In genomic region chr1:71677024-71677423, GRCh38 we compare ENCODE assay signal across 26 cellular contexts.
"Had no signal": no experiment of that assay in that cellular context is flagged by ENCODE, and none has a peak within 500 bp of the region (broad histone marks: within the 10 kb centered on the region; RNA-seq: fewer than 3 reads in every experiment).

No MANE protein-coding gene starts in this region.

- H3K36me3 ChIP-seq: left lung, lower lobe of right lung, pancreas, prostate gland, right atrium auricular region, right lobe of liver, stomach, thyroid gland, transverse colon, upper lobe of left lung, vagina had no signal

- H3K27me3 Mint-ChIP-seq: naive thymus-derived CD8-positive, alpha-beta T cell; stimulated activated naive B cell treated with anti-CD40 and anti-IgM and Interleukin-4, amounts not matched to agents 10 μg/mL and 1 μg/mL and 100 μg/mL, for 72 hours had no signal

- H3K27ac Mint-ChIP-seq: naive thymus-derived CD8-positive, alpha-beta T cell; stimulated activated naive B cell treated with anti-CD40 and anti-IgM and Interleukin-4, amounts not matched to agents 10 μg/mL and 1 μg/mL and 100 μg/mL, for 72 hours had no signal

- DNase-seq: kidney glomerular epithelial cell; left cardiac atrium; left lung; lower lobe of right lung; mammary epithelial cell; mesenchymal stem cell; naive thymus-derived CD8-positive, alpha-beta T cell; nucleus accumbens; pancreas; posterior cingulate gyrus; right lobe of liver; stimulated activated CD4-positive, alpha-beta T cell treated with anti-CD3 and anti-CD28 coated beads, Interleukin-1b, Interleukin-23, amount 100 ng/mL, for 48 hours; stimulated activated CD4-positive, alpha-beta T cell treated with anti-CD3 and anti-CD28 coated beads, Interleukin-2, amount 100 ng/mL, for 48 hours; stimulated activated naive B cell treated with anti-CD40 and anti-IgM and Interleukin-4, amounts not matched to agents 10 μg/mL and 1 μg/mL and 100 μg/mL, for 72 hours; stimulated activated naive CD8-positive, alpha-beta T cell treated with anti-CD3 and anti-CD28 coated beads, Interleukin-15, Interleukin-2, amounts not matched to agents 100 U/mL and 50 U/mL, for 24 hours; stomach; testis; thyroid gland; transverse colon; upper lobe of left lung had no signal

- H3K9me3 Mint-ChIP-seq: neural crest cell; stimulated activated naive B cell treated with anti-CD40 and anti-IgM and Interleukin-4, amounts not matched to agents 10 μg/mL and 1 μg/mL and 100 μg/mL, for 72 hours had no signal

- H3K4me1 ChIP-seq: left lung, lower lobe of right lung, pancreas, prostate gland, right atrium auricular region, right lobe of liver, stomach, testis, thyroid gland, transverse colon, upper lobe of left lung, vagina had no signal

- H3K4me2 ChIP-seq: smooth muscle cell had no signal

- H3K4me3 Mint-ChIP-seq: naive thymus-derived CD8-positive, alpha-beta T cell; nephron; neural crest cell; stimulated activated naive B cell treated with anti-CD40 and anti-IgM and Interleukin-4, amounts not matched to agents 10 μg/mL and 1 μg/mL and 100 μg/mL, for 72 hours had no signal

- H3K27me3 ChIP-seq: left lung, pancreas, right atrium auricular region, right lobe of liver, stomach, testis, thyroid gland, transverse colon, upper lobe of left lung, vagina had no signal

- H3K4me3 ChIP-seq: left lung, lower lobe of right lung, pancreas, prostate gland, right atrium auricular region, right lobe of liver, smooth muscle cell, stomach, testis, thyroid gland, transverse colon, upper lobe of left lung, vagina had no signal

- H3K36me3 Mint-ChIP-seq: naive thymus-derived CD8-positive, alpha-beta T cell; stimulated activated naive B cell treated with anti-CD40 and anti-IgM and Interleukin-4, amounts not matched to agents 10 μg/mL and 1 μg/mL and 100 μg/mL, for 72 hours had no signal

- H3K27ac ChIP-seq: left lung, lower lobe of right lung, pancreas, prostate gland, right atrium auricular region, right lobe of liver, stomach, testis, thyroid gland, transverse colon, upper lobe of left lung, vagina had no signal

- H3K4me1 Mint-ChIP-seq: naive thymus-derived CD8-positive, alpha-beta T cell; neural crest cell; stimulated activated naive B cell treated with anti-CD40 and anti-IgM and Interleukin-4, amounts not matched to agents 10 μg/mL and 1 μg/mL and 100 μg/mL, for 72 hours had no signal

- H3K9me3 ChIP-seq: left lung, lower lobe of right lung, pancreas, prostate gland, right atrium auricular region, right lobe of liver, stomach, testis, thyroid gland, transverse colon, upper lobe of left lung, vagina had no signal

- ATAC-seq: left cardiac atrium; left lung; lower lobe of right lung; naive thymus-derived CD8-positive, alpha-beta T cell; pancreas; right lobe of liver; stimulated activated naive B cell treated with anti-CD40 and anti-IgM and Interleukin-4, amounts not matched to agents 10 μg/mL and 1 μg/mL and 100 μg/mL, for 72 hours; stimulated activated naive CD8-positive, alpha-beta T cell treated with anti-CD3 and anti-CD28 coated beads, Interleukin-15, Interleukin-2, amounts not matched to agents 100 U/mL and 50 U/mL, for 24 hours had no signal
